33 cellular contexts compared by ENCODE assay signal in genomic region chr6:139306582-139306981, GRCh38. TPM values are rescaled to one million over a fixed set of nuclear protein-coding genes. Genes with fewer than 3 reads are reported as not detected.
"Had no signal": no experiment of that assay in that cellular context is flagged by ENCODE, and none has a peak within 500 bp of the region (broad histone marks: within the 10 kb centered on the region; RNA-seq: fewer than 3 reads in every experiment).

No MANE protein-coding gene starts in this region.

- H3K4me3 Mint-ChIP-seq: activated B cell treated with CpG ODN at 0.5 μM for 24 hours; activated CD4-positive, alpha-beta T cell treated with anti-CD3 and anti-CD28 coated beads for 36 hours; activated naive CD4-positive, alpha-beta T cell treated with anti-CD3 and anti-CD28 coated beads for 36 hours; activated naive CD8-positive, alpha-beta T cell treated with anti-CD3 and anti-CD28 coated beads for 36 hours; activated T-helper 1 cell treated with anti-CD3 and anti-CD28 coated beads, Interleukin-12 subunit alpha, Interleukin-12 subunit beta, Interleukin-2, Interleukin-4 antibody, amounts not matched to agents 30 ng/mL and 10 ng/mL and 1 ng/mL, durations not matched to agents 14 hours and 24 hours and 36 hours; brain; naive B cell; neural progenitor cell; stimulated activated naive B cell treated with anti-CD40 and anti-IgM and Interleukin-4, amounts not matched to agents 10 μg/mL and 1 μg/mL and 100 μg/mL, for 72 hours; T-helper 1 cell treated with Interleukin-12 subunit alpha and Interleukin-12 subunit beta and Interleukin-4 antibody, amounts not matched to agents 30 μg/mL and 1 μg/mL, for 36 hours had no signal

- H3K9me3 ChIP-seq: ascending aorta, esophagus muscularis mucosa, heart left ventricle, left lung, lower lobe of right lung, psoas muscle, sigmoid colon, stomach, thyroid gland had no signal

- H3K27me3 ChIP-seq: ascending aorta, esophagus muscularis mucosa, foreskin keratinocyte, heart left ventricle, left lung, neural progenitor cell, sigmoid colon, stomach, thyroid gland had no signal

- H3K27ac Mint-ChIP-seq: activated B cell treated with CpG ODN at 0.5 μM for 24 hours; activated CD4-positive, alpha-beta T cell treated with anti-CD3 and anti-CD28 coated beads for 36 hours; activated naive CD4-positive, alpha-beta T cell treated with anti-CD3 and anti-CD28 coated beads for 36 hours; activated naive CD8-positive, alpha-beta T cell treated with anti-CD3 and anti-CD28 coated beads for 36 hours; activated T-helper 1 cell treated with anti-CD3 and anti-CD28 coated beads, Interleukin-12 subunit alpha, Interleukin-12 subunit beta, Interleukin-2, Interleukin-4 antibody, amounts not matched to agents 30 ng/mL and 10 ng/mL and 1 ng/mL, durations not matched to agents 14 hours and 24 hours and 36 hours; brain; neural progenitor cell; stimulated activated naive B cell treated with anti-CD40 and anti-IgM and Interleukin-4, amounts not matched to agents 10 μg/mL and 1 μg/mL and 100 μg/mL, for 72 hours; T-helper 1 cell treated with Interleukin-12 subunit alpha and Interleukin-12 subunit beta and Interleukin-4 antibody, amounts not matched to agents 30 μg/mL and 1 μg/mL, for 36 hours had no signal

- H3K27me3 Mint-ChIP-seq: activated B cell treated with CpG ODN at 0.5 μM for 24 hours; activated CD4-positive, alpha-beta T cell treated with anti-CD3 and anti-CD28 coated beads for 36 hours; activated naive CD8-positive, alpha-beta T cell treated with anti-CD3 and anti-CD28 coated beads for 36 hours; brain; naive B cell; stimulated activated naive B cell treated with anti-CD40 and anti-IgM and Interleukin-4, amounts not matched to agents 10 μg/mL and 1 μg/mL and 100 μg/mL, for 72 hours had no signal

- H3K36me3 ChIP-seq: ascending aorta, esophagus muscularis mucosa, heart left ventricle, left lung, lower lobe of right lung, neural progenitor cell, sigmoid colon, stomach, thyroid gland had no signal

- H3K4me1 ChIP-seq: ascending aorta, foreskin keratinocyte, neural progenitor cell, parathyroid adenoma, sigmoid colon, thyroid gland had no signal

- H3K4me3 ChIP-seq: ascending aorta, esophagus muscularis mucosa, heart left ventricle, left lung, lower lobe of right lung, neural progenitor cell, psoas muscle, sigmoid colon, stomach, thyroid gland had no signal

- DNase-seq: activated B cell treated with CpG ODN at 0.5 μM for 24 hours; activated CD4-positive, alpha-beta T cell treated with anti-CD3 and anti-CD28 coated beads for 36 hours; activated CD4-positive, alpha-beta T cell treated with anti-CD3 and anti-CD28 coated beads, Interleukin-2, amount 50 U/mL, for 48 hours; activated CD8-positive, alpha-beta memory T cell treated with anti-CD3 and anti-CD28 coated beads, Interleukin-2, amount 50 U/mL, for 4 hours; activated effector memory CD4-positive, alpha-beta T cell treated with anti-CD3 and anti-CD28 coated beads, Interleukin-2, amount 50 U/mL, for 16 hours; activated naive CD4-positive, alpha-beta T cell treated with anti-CD3 and anti-CD28 coated beads for 36 hours; activated naive CD8-positive, alpha-beta T cell treated with anti-CD3 and anti-CD28 coated beads for 36 hours; activated T-cell treated with anti-CD3 and anti-CD28 coated beads, Interleukin-2, amount 50 U/mL, for 1 hour; central memory CD4-positive, alpha-beta T cell; foreskin keratinocyte; heart left ventricle; hypothalamus; left lung; lower lobe of right lung; naive B cell; occipital lobe; psoas muscle; sigmoid colon; small intestine; stimulated activated CD4-positive, alpha-beta T cell treated with anti-CD3 and anti-CD28 coated beads, Interleukin-4, amount 100 ng/mL, for 24 hours; stimulated activated naive B cell treated with anti-CD40 and anti-IgM and Interleukin-4, amounts not matched to agents 10 μg/mL and 1 μg/mL and 100 μg/mL, for 72 hours; stomach; SW 1271; T-helper 9 cell; thyroid gland had no signal

- H3K9me3 Mint-ChIP-seq: activated B cell treated with CpG ODN at 0.5 μM for 24 hours; activated naive CD4-positive, alpha-beta T cell treated with anti-CD3 and anti-CD28 coated beads for 36 hours; brain; naive B cell; neural progenitor cell; stimulated activated naive B cell treated with anti-CD40 and anti-IgM and Interleukin-4, amounts not matched to agents 10 μg/mL and 1 μg/mL and 100 μg/mL, for 72 hours; T-helper 1 cell treated with Interleukin-12 subunit alpha and Interleukin-12 subunit beta and Interleukin-4 antibody, amounts not matched to agents 30 μg/mL and 1 μg/mL, for 36 hours had no signal

- H3K36me3 Mint-ChIP-seq: activated naive CD8-positive, alpha-beta T cell treated with anti-CD3 and anti-CD28 coated beads for 36 hours; brain; naive B cell; neural progenitor cell; stimulated activated naive B cell treated with anti-CD40 and anti-IgM and Interleukin-4, amounts not matched to agents 10 μg/mL and 1 μg/mL and 100 μg/mL, for 72 hours had no signal

- H3K4me1 Mint-ChIP-seq: brain had no signal

- ATAC-seq: activated CD4-positive, alpha-beta T cell treated with anti-CD3 and anti-CD28 coated beads for 36 hours; foreskin keratinocyte; heart left ventricle; left lung; lower lobe of right lung; psoas muscle; stimulated activated naive B cell treated with anti-CD40 and anti-IgM and Interleukin-4, amounts not matched to agents 10 μg/mL and 1 μg/mL and 100 μg/mL, for 72 hours had no signal

- H3K27ac ChIP-seq: ascending aorta, esophagus muscularis mucosa, foreskin keratinocyte, heart left ventricle, left lung, lower lobe of right lung, neural progenitor cell, parathyroid adenoma, psoas muscle, sigmoid colon, stomach, thyroid gland had no signal

RNA-seq across cellular contexts. Expression of gene TXLNB, which starts 14.8 kb away (rescaled TPM):
- total RNA-seq: ascending aorta, foreskin keratinocyte, kidney epithelial cell had no signal
- polyA plus RNA-seq: foreskin keratinocyte had no signal
